15 cellular contexts compared by ENCODE assay signal in the genomic region with DNA sequence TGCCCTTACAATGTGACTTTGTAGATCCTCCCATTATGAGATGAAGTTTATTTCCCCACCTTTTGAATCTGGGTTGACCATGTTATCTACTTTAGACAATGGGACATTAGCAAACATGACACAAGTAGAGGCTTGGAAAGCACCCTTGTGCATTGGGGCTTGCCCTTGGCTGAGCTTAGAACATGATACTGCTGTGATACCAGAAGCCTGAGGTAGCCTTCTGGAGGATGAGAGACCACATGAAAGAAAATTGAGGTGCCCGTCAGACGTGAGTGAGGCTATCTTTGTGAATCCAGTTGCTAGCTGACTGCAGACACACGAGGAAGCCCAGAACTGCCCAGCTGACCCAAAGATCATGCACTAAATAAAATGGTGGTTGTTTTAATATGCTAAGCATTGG.
DNase-seq lines count a peak whose midpoint lies in the region; ATAC-seq, FAIRE-seq and TF ChIP-seq lines count a peak whose summit lies in the region.
"Had no signal": no experiment of that assay in that cellular context is flagged by ENCODE, and none has a peak within 500 bp of the region (broad histone marks: within the 10 kb centered on the region; RNA-seq: fewer than 3 reads in every experiment).

No MANE protein-coding gene starts in this region.

- H3K4me3 Mint-ChIP-seq in osteocyte (ENCODE audit: unreplicated experiment) (no peak overlapping the region), T-helper 17 cell (no peak overlapping the region)
- H3K4me3 Mint-ChIP-seq: CD4-positive, CD25-positive, alpha-beta regulatory T cell; GM23338 had no signal

- H3K27me3 ChIP-seq in GM12878 (replicated peaks in 1 of 2; ENCODE audit: control insufficient read depth in 2 of 2, insufficient read depth in 2 of 2, low read length in 1 of 2): no peaks in the 10 kb centered on the region; a peak in 1 of 4 replicates
- H3K27me3 ChIP-seq: BLaER1 treated with 17β-estradiol and CSF1 and Interleukin-3, amounts not matched to agents 10 nM and 100 nM had no signal

- H2AFZ ChIP-seq in GM12878 (ENCODE audit: control insufficient read depth, low read depth, low read length): no peak overlapping the region
- H2AFZ ChIP-seq: GM23338 had no signal

- RAD21 ChIA-PET in GM12878 (lab: Charles Lee; ENCODE audit: unreplicated experiment): no interaction called here

- TF ChIP-seq RAD21 in GM12878 (IDR thresholded peaks at IDR 0.05; ENCODE audit: insufficient read depth, low read depth, low read length): no peak

- H3K27me3 Mint-ChIP-seq in osteocyte (ENCODE audit: unreplicated experiment) (no peaks in the 10 kb centered on the region), T-helper 17 cell (no peaks in the 10 kb centered on the region)
- H3K27me3 Mint-ChIP-seq: CD4-positive, CD25-positive, alpha-beta regulatory T cell had no signal

- H3K4me1 ChIP-seq in GM12878 (ENCODE audit: control insufficient read depth, insufficient read depth, low read length): no peaks in the 10 kb centered on the region

- H3K4me3 ChIP-seq in GM12865 (ENCODE audit: low read depth, low read length): no peak overlapping the region
- no peak overlapping the region for H3K4me3 ChIP-seq in GM12878
- H3K4me3 ChIP-seq: BLaER1 treated with 17β-estradiol and CSF1 and Interleukin-3, amounts not matched to agents 10 nM and 100 nM; GM23338 had no signal

- 18% methylated on average over 3 of the region's 3 CpGs for WGBS in GM12878 (ENCODE audit: insufficient coverage, insufficient replicate concordance, low lambda C conversion rate, missing lambda C conversion rate)

- H3K36me3 Mint-ChIP-seq in osteocyte (ENCODE audit: unreplicated experiment) (no peaks in the 10 kb centered on the region), T-helper 17 cell (ENCODE audit: low read depth) (no peaks in the 10 kb centered on the region)
- H3K36me3 Mint-ChIP-seq: CD4-positive, CD25-positive, alpha-beta regulatory T cell had no signal

- H3K79me2 ChIP-seq in GM12878 (ENCODE audit: control insufficient read depth, insufficient read depth, low read length): no peaks in the 10 kb centered on the region

- in situ Hi-C loops in GM12878 (cut with MboI): no loop called here

- no peak for FAIRE-seq in GM12878 (lab: Jason Lieb, UNC)
- FAIRE-seq: GM12891 had no signal

- no peak overlapping the region for H3K4me2 ChIP-seq in GM12878 (ENCODE audit: control insufficient read depth, insufficient read depth)
- H3K4me2 ChIP-seq: BLaER1 treated with 17β-estradiol and CSF1 and Interleukin-3, amounts not matched to agents 10 nM and 100 nM; GM23338 had no signal

- peak; percentile 51 for ATAC-seq in GM19351 (IDR thresholded peaks at IDR 0.05; ENCODE audit: unreplicated experiment)
- ATAC-seq in GM12878: peak; percentile 32
- ATAC-seq in T-helper 17 cell: no peak
- ATAC-seq in GM21515 (IDR thresholded peaks at IDR 0.05; ENCODE audit: unreplicated experiment): no peak
- ATAC-seq: GM23338 had no signal

- H3K36me3 ChIP-seq in GM12878 (ENCODE audit: control insufficient read depth in 2 of 2, insufficient read depth in 2 of 2, low read length in 1 of 2): no peaks in the 10 kb centered on the region
- H3K36me3 ChIP-seq: BLaER1 treated with 17β-estradiol and CSF1 and Interleukin-3, amounts not matched to agents 10 nM and 100 nM had no signal

- no peak overlapping the region for H3K27ac Mint-ChIP-seq in osteocyte (ENCODE audit: unreplicated experiment)
- H3K27ac Mint-ChIP-seq in T-helper 17 cell: no peak overlapping the region
- H3K27ac Mint-ChIP-seq: CD4-positive, CD25-positive, alpha-beta regulatory T cell; GM23338 had no signal

- POLR2A ChIA-PET in GM12878 (lab: Charles Lee): no interaction called here

- TF ChIP-seq POLR2A in GM12878 (IDR thresholded peaks at IDR 0.05; ENCODE audit: low read depth, low read length): no peak

- no peaks in the 10 kb centered on the region for H3K9me3 ChIP-seq in GM12878 (replicated peaks; ENCODE audit: control insufficient read depth, insufficient read depth, low read length)
- H3K9me3 ChIP-seq in T-helper 17 cell (ENCODE audit: control insufficient read depth, low read length, poor library complexity, severe bottlenecking): no peaks in the 10 kb centered on the region
- H3K9me3 ChIP-seq: BLaER1 treated with 17β-estradiol and CSF1 and Interleukin-3, amounts not matched to agents 10 nM and 100 nM had no signal

- H3K9ac ChIP-seq in GM12878 (ENCODE audit: control insufficient read depth, insufficient read depth, low read length): no peak overlapping the region
- H3K9ac ChIP-seq: BLaER1 treated with 17β-estradiol and CSF1 and Interleukin-3, amounts not matched to agents 10 nM and 100 nM had no signal

- no peak for TF ChIP-seq CTCF in GM12865 (IDR thresholded peaks at IDR 0.05; ENCODE audit: insufficient read depth, low read depth, low read length, missing control alignments)
- no peak for TF ChIP-seq CTCF in GM12878 (IDR thresholded peaks at IDR 0.05 in 2 of 3, conservative IDR thresholded peaks at IDR 0.05 in 1 of 3; ENCODE audit: control insufficient read depth in 2 of 3, extremely low read depth in 1 of 3, insufficient read depth in 1 of 3, low read depth in 3 of 3, low read length in 3 of 3)
- no peak for TF ChIP-seq CTCF in osteocyte (IDR thresholded peaks at IDR 0.05)

- no peak for TF ChIP-seq EP300 in GM12878 (IDR thresholded peaks at IDR 0.05; ENCODE audit: borderline replicate concordance in 1 of 2, control insufficient read depth in 1 of 2, low read depth in 2 of 2, low read length in 2 of 2)

- H3K4me1 Mint-ChIP-seq in osteocyte (ENCODE audit: unreplicated experiment): peaks cover 3% of the 10 kb centered on the region
- H3K4me1 Mint-ChIP-seq in T-helper 17 cell: no peaks in the 10 kb centered on the region
- H3K4me1 Mint-ChIP-seq: CD4-positive, CD25-positive, alpha-beta regulatory T cell; GM23338 had no signal

- H4K20me1 ChIP-seq in GM12878 (ENCODE audit: control insufficient read depth, insufficient read depth): no peaks in the 10 kb centered on the region
- H4K20me1 ChIP-seq: BLaER1 treated with 17β-estradiol and CSF1 and Interleukin-3, amounts not matched to agents 10 nM and 100 nM had no signal

- no peak overlapping the region for H3K27ac ChIP-seq in GM12878 (ENCODE audit: control insufficient read depth, insufficient read depth)
- H3K27ac ChIP-seq: BLaER1 treated with 17β-estradiol and CSF1 and Interleukin-3, amounts not matched to agents 10 nM and 100 nM; HL-60 had no signal

- CTCF ChIA-PET in GM12878 (lab: Yijun Ruan, JAX): no interaction called here

- SMC1A ChIA-PET in GM12878 (lab: Charles Lee; ENCODE audit: uncharacterized antibody, unreplicated experiment): no interaction called here

- DNase-seq in GM12865 (ENCODE audit: low read depth): peak; percentile 32
- peak; percentile 1 for DNase-seq in GM12878 (ENCODE audit: low read depth, low spot score)
- DNase-seq in osteocyte (ENCODE audit: extremely low spot score, unreplicated experiment): peak; percentile 63
- DNase-seq in T-helper 17 cell: no peak
- DNase-seq in NCI-H2029 treated with DMSO at 0.1 percent for 48 hours (lab: John Stamatoyannopoulos, UW): no peak
- DNase-seq: ACHN; CD4-positive, CD25-positive, alpha-beta regulatory T cell; DMS 273 treated with DMSO at 0.1 percent for 48 hours; H7 had no signal

- no peaks in the 10 kb centered on the region for H3K9me3 Mint-ChIP-seq in osteocyte (ENCODE audit: unreplicated experiment)
- H3K9me3 Mint-ChIP-seq: GM23338 had no signal

- BruUV-seq in GM12878 (replicated peaks; lab: Mats Ljungman, UMichigan): no TSS peak

- intact Hi-C loops in GM12878 (cut with micrococcal nuclease; ENCODE audit: unreplicated experiment): no loop called here

TF ChIP-seq in GM12878, 131 proteins besides CTCF, POLR2A, EP300 and RAD21:
- TF ChIP-seq RUNX3 (IDR thresholded peaks at IDR 0.05; ENCODE audit: low read length) (peak; percentile 44; the same call in 1 of the 2 replicates), TCF7 (IDR thresholded peaks at IDR 0.05; ENCODE audit: borderline replicate concordance) (peak; percentile 41; the same call in 1 of the 2 replicates)
- TF ChIP-seq, protein P1, sequence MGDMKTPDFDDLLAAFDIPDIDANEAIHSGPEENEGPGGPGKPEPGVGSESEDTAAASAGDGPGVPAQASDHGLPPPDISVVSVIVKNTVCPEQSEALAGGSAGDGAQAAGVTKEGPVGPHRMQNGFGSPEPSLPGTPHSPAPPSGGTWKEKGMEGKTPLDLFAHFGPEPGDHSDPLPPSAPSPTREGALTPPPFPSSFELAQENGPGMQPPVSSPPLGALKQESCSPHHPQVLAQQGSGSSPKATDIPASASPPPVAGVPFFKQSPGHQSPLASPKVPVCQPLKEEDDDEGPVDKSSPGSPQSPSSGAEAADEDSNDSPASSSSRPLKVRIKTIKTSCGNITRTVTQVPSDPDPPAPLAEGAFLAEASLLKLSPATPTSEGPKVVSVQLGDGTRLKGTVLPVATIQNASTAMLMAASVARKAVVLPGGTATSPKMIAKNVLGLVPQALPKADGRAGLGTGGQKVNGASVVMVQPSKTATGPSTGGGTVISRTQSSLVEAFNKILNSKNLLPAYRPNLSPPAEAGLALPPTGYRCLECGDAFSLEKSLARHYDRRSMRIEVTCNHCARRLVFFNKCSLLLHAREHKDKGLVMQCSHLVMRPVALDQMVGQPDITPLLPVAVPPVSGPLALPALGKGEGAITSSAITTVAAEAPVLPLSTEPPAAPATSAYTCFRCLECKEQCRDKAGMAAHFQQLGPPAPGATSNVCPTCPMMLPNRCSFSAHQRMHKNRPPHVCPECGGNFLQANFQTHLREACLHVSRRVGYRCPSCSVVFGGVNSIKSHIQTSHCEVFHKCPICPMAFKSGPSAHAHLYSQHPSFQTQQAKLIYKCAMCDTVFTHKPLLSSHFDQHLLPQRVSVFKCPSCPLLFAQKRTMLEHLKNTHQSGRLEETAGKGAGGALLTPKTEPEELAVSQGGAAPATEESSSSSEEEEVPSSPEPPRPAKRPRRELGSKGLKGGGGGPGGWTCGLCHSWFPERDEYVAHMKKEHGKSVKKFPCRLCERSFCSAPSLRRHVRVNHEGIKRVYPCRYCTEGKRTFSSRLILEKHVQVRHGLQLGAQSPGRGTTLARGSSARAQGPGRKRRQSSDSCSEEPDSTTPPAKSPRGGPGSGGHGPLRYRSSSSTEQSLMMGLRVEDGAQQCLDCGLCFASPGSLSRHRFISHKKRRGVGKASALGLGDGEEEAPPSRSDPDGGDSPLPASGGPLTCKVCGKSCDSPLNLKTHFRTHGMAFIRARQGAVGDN (IDR thresholded peaks at IDR 0.05): no peak

Comparison
In these comparisons a context has a peak if more than half of its experiments do, and no peak if none do; other contexts are left out.
1. DNase-seq: peak in GM12865 (single experiment), GM12878 (single experiment) and osteocyte (single experiment); none in T-helper 17 cell (0 of 3) and NCI-H2029 treated with DMSO at 0.1 percent for 48 hours (single experiment).
2. ATAC-seq: peak in GM19351 (single experiment) and GM12878 (single experiment); none in T-helper 17 cell (single experiment) and GM21515 (single experiment).